ENCODE assay signal across 1 cellular context in the genomic region with DNA sequence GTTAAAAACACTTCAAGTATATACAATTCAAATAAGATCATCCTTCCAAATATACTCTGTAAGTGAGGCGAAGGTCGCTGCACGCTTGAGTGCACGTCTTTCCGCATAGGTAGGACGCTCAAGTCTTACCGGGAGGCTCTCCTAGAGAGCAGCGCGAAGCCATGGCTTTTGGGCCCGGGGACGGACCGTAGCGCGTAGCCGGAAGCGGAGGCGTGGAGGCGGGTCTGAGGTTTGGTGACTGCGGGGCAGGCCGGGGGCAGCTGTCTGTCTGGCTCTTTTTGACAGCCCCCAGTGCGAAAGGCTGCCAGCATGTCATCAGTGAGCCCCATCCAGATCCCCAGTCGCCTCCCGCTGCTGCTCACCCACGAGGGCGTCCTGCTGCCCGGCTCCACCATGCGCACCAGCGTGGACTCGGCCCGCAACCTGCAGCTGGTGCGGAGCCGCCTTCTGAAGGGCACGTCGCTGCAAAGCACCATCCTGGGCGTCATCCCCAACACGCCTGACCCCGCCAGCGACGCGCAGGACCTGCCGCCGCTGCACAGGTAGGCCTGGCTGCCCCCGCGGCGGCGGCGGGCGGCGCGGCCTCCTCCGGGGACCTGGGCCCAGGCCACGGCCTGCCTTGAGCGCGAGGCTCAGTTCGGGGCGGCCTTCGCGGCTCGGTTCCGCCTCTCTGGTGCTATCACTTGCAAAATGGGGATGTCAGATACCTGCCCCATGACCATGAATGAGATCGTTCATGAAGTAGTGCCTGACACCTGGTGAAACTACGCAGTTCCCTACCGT.
A peak's percentile ranks its signal among the peaks of the same experiment; 100 is the strongest.
TF ChIP-seq lines count a peak whose summit lies in the region.

A gene with protein sequence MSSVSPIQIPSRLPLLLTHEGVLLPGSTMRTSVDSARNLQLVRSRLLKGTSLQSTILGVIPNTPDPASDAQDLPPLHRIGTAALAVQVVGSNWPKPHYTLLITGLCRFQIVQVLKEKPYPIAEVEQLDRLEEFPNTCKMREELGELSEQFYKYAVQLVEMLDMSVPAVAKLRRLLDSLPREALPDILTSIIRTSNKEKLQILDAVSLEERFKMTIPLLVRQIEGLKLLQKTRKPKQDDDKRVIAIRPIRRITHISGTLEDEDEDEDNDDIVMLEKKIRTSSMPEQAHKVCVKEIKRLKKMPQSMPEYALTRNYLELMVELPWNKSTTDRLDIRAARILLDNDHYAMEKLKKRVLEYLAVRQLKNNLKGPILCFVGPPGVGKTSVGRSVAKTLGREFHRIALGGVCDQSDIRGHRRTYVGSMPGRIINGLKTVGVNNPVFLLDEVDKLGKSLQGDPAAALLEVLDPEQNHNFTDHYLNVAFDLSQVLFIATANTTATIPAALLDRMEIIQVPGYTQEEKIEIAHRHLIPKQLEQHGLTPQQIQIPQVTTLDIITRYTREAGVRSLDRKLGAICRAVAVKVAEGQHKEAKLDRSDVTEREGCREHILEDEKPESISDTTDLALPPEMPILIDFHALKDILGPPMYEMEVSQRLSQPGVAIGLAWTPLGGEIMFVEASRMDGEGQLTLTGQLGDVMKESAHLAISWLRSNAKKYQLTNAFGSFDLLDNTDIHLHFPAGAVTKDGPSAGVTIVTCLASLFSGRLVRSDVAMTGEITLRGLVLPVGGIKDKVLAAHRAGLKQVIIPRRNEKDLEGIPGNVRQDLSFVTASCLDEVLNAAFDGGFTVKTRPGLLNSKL (plus strand): TSS at position 221 of the 783 bp plus-strand sequence. CDS start 89 bp downstream, at position 310.

TF ChIP-seq in H1, 55 proteins besides CTCF, POLR2A, EP300 and RAD21:
- TF ChIP-seq TBP (IDR thresholded peaks at IDR 0.05; ENCODE audit: low read depth, low read length) (peak; percentile 49; the same call in 1 of the 2 replicates), SP4 (IDR thresholded peaks at IDR 0.05; ENCODE audit: low read length) (no peak), EGR1 (IDR thresholded peaks at IDR 0.05; ENCODE audit: borderline replicate concordance, low read depth, low read length) (peak; percentile 96), SIRT6 (IDR thresholded peaks at IDR 0.05; ENCODE audit: low read length) (no peak), HDAC2 (IDR thresholded peaks at IDR 0.05; ENCODE audit: borderline replicate concordance in 1 of 2, low read depth in 2 of 2, low read length in 2 of 2) (peak in 1 of 2 experiments; percentile 44; a peak in 1 of 4 replicates), JUN (IDR thresholded peaks at IDR 0.05; ENCODE audit: low read depth, low read length) (no peak), TAF1 (IDR thresholded peaks at IDR 0.05; ENCODE audit: low read depth, low read length) (peak; percentile 40; the same call in 1 of the 2 replicates), CREB1 (IDR thresholded peaks at IDR 0.05) (peak; percentile 86), SIN3A (conservative IDR thresholded peaks at IDR 0.05 in 1 of 2, IDR thresholded peaks at IDR 0.05 in 1 of 2; ENCODE audit: low read depth in 1 of 2, low read length in 2 of 2) (peak in 1 of 2 experiments; percentile 92; a peak in 2 of 4 replicates), CBX8 (IDR thresholded peaks at IDR 0.05; ENCODE audit: borderline replicate concordance, low read depth, low read length) (no peak), BRCA1 (IDR thresholded peaks at IDR 0.05; ENCODE audit: low read depth, low read length) (no peak), GABPA (IDR thresholded peaks at IDR 0.05; ENCODE audit: borderline replicate concordance, insufficient read depth, low read length) (peak; percentile 33; the same call in 1 of the 2 replicates), RBBP5 (IDR thresholded peaks at IDR 0.05; ENCODE audit: borderline replicate concordance, low read depth, low read length) (no peak; the same call in 1 of the 2 replicates), NRF1 (IDR thresholded peaks at IDR 0.05; ENCODE audit: low read depth, low read length) (no peak), NANOG (IDR thresholded peaks at IDR 0.05; ENCODE audit: insufficient read depth, low read depth, low read length, poor library complexity, severe bottlenecking) (no peak), YY1 (IDR thresholded peaks at IDR 0.05; ENCODE audit: low read depth, low read length) (no peak), BCL11A (IDR thresholded peaks at IDR 0.05; ENCODE audit: low read depth in 2 of 2, low read length in 2 of 2) (no peak), SP2 (IDR thresholded peaks at IDR 0.05; ENCODE audit: low read length) (no peak), PHF8 (conservative IDR thresholded peaks at IDR 0.05; ENCODE audit: low read depth, low read length) (peak; percentile 56), EZH2 (IDR thresholded peaks at IDR 0.05; ENCODE audit: low read depth, low read length, severe bottlenecking) (no peak), CEBPB (IDR thresholded peaks at IDR 0.05; ENCODE audit: low read depth, low read length) (no peak), MAFK (IDR thresholded peaks at IDR 0.05; ENCODE audit: low read depth, low read length) (no peak), RFX5 (IDR thresholded peaks at IDR 0.05; ENCODE audit: borderline replicate concordance, low read depth, low read length) (no peak), ASH2L (IDR thresholded peaks at IDR 0.05; ENCODE audit: low read length) (peak; percentile 84), SIX5 (IDR thresholded peaks at IDR 0.05; ENCODE audit: low read depth, low read length) (no peak), TAF7 (optimal IDR thresholded peaks at IDR 0.05; ENCODE audit: borderline replicate concordance, low read depth, low read length) (no peak), TEAD4 (IDR thresholded peaks at IDR 0.05; ENCODE audit: low read depth, low read length) (no peak), SUZ12 (IDR thresholded peaks at IDR 0.05; ENCODE audit: low read length) (no peak), KDM4A (IDR thresholded peaks at IDR 0.05; ENCODE audit: low read depth, low read length, severe bottlenecking) (peak; percentile 86), SAP30 (IDR thresholded peaks at IDR 0.05; ENCODE audit: insufficient read depth, insufficient replicate concordance, low read length) (no peak), POLR2AphosphoS5 (IDR thresholded peaks at IDR 0.05; ENCODE audit: low read depth, low read length) (no peak), JUND (IDR thresholded peaks at IDR 0.05; ENCODE audit: low read length) (no peak)
- TF ChIP-seq, protein P1, sequence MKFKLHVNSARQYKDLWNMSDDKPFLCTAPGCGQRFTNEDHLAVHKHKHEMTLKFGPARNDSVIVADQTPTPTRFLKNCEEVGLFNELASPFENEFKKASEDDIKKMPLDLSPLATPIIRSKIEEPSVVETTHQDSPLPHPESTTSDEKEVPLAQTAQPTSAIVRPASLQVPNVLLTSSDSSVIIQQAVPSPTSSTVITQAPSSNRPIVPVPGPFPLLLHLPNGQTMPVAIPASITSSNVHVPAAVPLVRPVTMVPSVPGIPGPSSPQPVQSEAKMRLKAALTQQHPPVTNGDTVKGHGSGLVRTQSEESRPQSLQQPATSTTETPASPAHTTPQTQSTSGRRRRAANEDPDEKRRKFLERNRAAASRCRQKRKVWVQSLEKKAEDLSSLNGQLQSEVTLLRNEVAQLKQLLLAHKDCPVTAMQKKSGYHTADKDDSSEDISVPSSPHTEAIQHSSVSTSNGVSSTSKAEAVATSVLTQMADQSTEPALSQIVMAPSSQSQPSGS (IDR thresholded peaks at IDR 0.05; ENCODE audit: low read length) = no peak
- TF ChIP-seq, protein P2, sequence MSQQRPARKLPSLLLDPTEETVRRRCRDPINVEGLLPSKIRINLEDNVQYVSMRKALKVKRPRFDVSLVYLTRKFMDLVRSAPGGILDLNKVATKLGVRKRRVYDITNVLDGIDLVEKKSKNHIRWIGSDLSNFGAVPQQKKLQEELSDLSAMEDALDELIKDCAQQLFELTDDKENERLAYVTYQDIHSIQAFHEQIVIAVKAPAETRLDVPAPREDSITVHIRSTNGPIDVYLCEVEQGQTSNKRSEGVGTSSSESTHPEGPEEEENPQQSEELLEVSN (IDR thresholded peaks at IDR 0.05) = no peak
- TF ChIP-seq, protein P3, sequence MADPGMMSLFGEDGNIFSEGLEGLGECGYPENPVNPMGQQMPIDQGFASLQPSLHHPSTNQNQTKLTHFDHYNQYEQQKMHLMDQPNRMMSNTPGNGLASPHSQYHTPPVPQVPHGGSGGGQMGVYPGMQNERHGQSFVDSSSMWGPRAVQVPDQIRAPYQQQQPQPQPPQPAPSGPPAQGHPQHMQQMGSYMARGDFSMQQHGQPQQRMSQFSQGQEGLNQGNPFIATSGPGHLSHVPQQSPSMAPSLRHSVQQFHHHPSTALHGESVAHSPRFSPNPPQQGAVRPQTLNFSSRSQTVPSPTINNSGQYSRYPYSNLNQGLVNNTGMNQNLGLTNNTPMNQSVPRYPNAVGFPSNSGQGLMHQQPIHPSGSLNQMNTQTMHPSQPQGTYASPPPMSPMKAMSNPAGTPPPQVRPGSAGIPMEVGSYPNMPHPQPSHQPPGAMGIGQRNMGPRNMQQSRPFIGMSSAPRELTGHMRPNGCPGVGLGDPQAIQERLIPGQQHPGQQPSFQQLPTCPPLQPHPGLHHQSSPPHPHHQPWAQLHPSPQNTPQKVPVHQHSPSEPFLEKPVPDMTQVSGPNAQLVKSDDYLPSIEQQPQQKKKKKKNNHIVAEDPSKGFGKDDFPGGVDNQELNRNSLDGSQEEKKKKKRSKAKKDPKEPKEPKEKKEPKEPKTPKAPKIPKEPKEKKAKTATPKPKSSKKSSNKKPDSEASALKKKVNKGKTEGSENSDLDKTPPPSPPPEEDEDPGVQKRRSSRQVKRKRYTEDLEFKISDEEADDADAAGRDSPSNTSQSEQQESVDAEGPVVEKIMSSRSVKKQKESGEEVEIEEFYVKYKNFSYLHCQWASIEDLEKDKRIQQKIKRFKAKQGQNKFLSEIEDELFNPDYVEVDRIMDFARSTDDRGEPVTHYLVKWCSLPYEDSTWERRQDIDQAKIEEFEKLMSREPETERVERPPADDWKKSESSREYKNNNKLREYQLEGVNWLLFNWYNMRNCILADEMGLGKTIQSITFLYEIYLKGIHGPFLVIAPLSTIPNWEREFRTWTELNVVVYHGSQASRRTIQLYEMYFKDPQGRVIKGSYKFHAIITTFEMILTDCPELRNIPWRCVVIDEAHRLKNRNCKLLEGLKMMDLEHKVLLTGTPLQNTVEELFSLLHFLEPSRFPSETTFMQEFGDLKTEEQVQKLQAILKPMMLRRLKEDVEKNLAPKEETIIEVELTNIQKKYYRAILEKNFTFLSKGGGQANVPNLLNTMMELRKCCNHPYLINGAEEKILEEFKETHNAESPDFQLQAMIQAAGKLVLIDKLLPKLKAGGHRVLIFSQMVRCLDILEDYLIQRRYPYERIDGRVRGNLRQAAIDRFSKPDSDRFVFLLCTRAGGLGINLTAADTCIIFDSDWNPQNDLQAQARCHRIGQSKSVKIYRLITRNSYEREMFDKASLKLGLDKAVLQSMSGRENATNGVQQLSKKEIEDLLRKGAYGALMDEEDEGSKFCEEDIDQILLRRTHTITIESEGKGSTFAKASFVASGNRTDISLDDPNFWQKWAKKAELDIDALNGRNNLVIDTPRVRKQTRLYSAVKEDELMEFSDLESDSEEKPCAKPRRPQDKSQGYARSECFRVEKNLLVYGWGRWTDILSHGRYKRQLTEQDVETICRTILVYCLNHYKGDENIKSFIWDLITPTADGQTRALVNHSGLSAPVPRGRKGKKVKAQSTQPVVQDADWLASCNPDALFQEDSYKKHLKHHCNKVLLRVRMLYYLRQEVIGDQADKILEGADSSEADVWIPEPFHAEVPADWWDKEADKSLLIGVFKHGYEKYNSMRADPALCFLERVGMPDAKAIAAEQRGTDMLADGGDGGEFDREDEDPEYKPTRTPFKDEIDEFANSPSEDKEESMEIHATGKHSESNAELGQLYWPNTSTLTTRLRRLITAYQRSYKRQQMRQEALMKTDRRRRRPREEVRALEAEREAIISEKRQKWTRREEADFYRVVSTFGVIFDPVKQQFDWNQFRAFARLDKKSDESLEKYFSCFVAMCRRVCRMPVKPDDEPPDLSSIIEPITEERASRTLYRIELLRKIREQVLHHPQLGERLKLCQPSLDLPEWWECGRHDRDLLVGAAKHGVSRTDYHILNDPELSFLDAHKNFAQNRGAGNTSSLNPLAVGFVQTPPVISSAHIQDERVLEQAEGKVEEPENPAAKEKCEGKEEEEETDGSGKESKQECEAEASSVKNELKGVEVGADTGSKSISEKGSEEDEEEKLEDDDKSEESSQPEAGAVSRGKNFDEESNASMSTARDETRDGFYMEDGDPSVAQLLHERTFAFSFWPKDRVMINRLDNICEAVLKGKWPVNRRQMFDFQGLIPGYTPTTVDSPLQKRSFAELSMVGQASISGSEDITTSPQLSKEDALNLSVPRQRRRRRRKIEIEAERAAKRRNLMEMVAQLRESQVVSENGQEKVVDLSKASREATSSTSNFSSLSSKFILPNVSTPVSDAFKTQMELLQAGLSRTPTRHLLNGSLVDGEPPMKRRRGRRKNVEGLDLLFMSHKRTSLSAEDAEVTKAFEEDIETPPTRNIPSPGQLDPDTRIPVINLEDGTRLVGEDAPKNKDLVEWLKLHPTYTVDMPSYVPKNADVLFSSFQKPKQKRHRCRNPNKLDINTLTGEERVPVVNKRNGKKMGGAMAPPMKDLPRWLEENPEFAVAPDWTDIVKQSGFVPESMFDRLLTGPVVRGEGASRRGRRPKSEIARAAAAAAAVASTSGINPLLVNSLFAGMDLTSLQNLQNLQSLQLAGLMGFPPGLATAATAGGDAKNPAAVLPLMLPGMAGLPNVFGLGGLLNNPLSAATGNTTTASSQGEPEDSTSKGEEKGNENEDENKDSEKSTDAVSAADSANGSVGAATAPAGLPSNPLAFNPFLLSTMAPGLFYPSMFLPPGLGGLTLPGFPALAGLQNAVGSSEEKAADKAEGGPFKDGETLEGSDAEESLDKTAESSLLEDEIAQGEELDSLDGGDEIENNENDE (IDR thresholded peaks at IDR 0.05; ENCODE audit: insufficient replicate concordance, low read length) = no peak
- TF ChIP-seq, protein P4, sequence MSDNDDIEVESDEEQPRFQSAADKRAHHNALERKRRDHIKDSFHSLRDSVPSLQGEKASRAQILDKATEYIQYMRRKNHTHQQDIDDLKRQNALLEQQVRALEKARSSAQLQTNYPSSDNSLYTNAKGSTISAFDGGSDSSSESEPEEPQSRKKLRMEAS (IDR thresholded peaks at IDR 0.05) = no peak
- TF ChIP-seq, protein P5, sequence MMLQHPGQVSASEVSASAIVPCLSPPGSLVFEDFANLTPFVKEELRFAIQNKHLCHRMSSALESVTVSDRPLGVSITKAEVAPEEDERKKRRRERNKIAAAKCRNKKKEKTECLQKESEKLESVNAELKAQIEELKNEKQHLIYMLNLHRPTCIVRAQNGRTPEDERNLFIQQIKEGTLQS (IDR thresholded peaks at IDR 0.05; ENCODE audit: insufficient read depth, low read depth, low read length) = no peak
